1 cellular context compared by ENCODE assay signal in the genomic region with DNA sequence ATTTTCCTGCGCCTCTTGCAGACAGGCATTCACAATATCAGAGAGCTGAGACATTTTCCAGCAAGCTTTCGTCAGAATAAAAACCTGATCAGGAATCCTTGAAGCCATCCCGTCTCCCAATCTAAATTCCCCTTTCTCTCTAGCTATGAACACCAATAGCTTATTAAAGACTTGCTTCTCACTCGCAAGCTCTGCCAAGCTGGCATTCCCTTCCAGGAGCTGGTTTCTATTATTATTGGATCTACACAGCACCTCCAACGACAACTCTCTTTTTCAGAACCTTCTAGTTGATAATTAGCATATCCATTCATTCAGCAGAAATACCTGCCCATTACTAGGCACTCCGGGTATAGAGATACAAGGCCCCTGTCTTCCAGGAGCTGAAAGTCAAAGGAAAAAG.
TF ChIP-seq lines count a peak whose summit lies in the region.

No MANE protein-coding gene starts in this region.

TF ChIP-seq in GM23338, 12 proteins besides CTCF, POLR2A, EP300 and RAD21 (continued from another document):
- TF ChIP-seq, protein P1, sequence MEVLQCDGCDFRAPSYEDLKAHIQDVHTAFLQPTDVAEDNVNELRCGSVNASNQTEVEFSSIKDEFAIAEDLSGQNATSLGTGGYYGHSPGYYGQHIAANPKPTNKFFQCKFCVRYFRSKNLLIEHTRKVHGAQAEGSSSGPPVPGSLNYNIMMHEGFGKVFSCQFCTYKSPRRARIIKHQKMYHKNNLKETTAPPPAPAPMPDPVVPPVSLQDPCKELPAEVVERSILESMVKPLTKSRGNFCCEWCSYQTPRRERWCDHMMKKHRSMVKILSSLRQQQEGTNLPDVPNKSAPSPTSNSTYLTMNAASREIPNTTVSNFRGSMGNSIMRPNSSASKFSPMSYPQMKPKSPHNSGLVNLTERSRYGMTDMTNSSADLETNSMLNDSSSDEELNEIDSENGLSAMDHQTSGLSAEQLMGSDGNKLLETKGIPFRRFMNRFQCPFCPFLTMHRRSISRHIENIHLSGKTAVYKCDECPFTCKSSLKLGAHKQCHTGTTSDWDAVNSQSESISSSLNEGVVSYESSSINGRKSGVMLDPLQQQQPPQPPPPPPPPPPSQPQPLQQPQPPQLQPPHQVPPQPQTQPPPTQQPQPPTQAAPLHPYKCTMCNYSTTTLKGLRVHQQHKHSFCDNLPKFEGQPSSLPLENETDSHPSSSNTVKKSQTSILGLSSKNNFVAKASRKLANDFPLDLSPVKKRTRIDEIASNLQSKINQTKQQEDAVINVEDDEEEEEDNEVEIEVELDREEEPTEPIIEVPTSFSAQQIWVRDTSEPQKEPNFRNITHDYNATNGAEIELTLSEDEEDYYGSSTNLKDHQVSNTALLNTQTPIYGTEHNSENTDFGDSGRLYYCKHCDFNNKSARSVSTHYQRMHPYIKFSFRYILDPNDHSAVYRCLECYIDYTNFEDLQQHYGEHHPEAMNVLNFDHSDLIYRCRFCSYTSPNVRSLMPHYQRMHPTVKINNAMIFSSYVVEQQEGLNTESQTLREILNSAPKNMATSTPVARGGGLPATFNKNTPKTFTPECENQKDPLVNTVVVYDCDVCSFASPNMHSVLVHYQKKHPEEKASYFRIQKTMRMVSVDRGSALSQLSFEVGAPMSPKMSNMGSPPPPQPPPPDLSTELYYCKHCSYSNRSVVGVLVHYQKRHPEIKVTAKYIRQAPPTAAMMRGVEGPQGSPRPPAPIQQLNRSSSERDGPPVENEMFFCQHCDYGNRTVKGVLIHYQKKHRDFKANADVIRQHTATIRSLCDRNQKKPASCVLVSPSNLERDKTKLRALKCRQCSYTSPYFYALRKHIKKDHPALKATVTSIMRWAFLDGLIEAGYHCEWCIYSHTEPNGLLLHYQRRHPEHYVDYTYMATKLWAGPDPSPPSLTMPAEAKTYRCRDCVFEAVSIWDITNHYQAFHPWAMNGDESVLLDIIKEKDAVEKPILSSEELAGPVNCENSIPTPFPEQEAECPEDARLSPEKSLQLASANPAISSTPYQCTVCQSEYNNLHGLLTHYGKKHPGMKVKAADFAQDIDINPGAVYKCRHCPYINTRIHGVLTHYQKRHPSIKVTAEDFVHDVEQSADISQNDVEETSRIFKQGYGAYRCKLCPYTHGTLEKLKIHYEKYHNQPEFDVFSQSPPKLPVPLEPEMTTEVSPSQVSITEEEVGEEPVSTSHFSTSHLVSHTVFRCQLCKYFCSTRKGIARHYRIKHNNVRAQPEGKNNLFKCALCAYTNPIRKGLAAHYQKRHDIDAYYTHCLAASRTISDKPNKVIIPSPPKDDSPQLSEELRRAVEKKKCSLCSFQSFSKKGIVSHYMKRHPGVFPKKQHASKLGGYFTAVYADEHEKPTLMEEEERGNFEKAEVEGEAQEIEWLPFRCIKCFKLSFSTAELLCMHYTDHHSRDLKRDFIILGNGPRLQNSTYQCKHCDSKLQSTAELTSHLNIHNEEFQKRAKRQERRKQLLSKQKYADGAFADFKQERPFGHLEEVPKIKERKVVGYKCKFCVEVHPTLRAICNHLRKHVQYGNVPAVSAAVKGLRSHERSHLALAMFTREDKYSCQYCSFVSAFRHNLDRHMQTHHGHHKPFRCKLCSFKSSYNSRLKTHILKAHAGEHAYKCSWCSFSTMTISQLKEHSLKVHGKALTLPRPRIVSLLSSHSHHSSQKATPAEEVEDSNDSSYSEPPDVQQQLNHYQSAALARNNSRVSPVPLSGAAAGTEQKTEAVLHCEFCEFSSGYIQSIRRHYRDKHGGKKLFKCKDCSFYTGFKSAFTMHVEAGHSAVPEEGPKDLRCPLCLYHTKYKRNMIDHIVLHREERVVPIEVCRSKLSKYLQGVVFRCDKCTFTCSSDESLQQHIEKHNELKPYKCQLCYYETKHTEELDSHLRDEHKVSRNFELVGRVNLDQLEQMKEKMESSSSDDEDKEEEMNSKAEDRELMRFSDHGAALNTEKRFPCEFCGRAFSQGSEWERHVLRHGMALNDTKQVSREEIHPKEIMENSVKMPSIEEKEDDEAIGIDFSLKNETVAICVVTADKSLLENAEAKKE (CRISPR knock-in tag; IDR thresholded peaks at IDR 0.05), result no peak
- TF ChIP-seq EZH2 (IDR thresholded peaks at IDR 0.05; ENCODE audit: low read depth, unreplicated experiment) (no peak), ZNF114 (CRISPR knock-in tag; IDR thresholded peaks at IDR 0.05) (no peak), CREB1 (CRISPR knock-in tag; IDR thresholded peaks at IDR 0.05; ENCODE audit: low read depth) (no peak), NANOG (IDR thresholded peaks at IDR 0.05; ENCODE audit: borderline replicate concordance) (no peak), ZNF331 (CRISPR knock-in tag; IDR thresholded peaks at IDR 0.05; ENCODE audit: low read depth) (no peak), POLR2AphosphoS5 (IDR thresholded peaks at IDR 0.05; ENCODE audit: low read depth) (no peak)
- TF ChIP-seq, protein P2, sequence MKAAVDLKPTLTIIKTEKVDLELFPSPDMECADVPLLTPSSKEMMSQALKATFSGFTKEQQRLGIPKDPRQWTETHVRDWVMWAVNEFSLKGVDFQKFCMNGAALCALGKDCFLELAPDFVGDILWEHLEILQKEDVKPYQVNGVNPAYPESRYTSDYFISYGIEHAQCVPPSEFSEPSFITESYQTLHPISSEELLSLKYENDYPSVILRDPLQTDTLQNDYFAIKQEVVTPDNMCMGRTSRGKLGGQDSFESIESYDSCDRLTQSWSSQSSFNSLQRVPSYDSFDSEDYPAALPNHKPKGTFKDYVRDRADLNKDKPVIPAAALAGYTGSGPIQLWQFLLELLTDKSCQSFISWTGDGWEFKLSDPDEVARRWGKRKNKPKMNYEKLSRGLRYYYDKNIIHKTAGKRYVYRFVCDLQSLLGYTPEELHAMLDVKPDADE (IDR thresholded peaks at IDR 0.05), result no peak
